8 cellular contexts compared by ENCODE assay signal in genomic region chr13:114110830-114111189, GRCh38. TPM values are rescaled to one million over a fixed set of nuclear protein-coding genes. Genes with fewer than 3 reads are reported as not detected.
DNase-seq lines count a peak whose midpoint lies in the region; ATAC-seq, FAIRE-seq and TF ChIP-seq lines count a peak whose summit lies in the region.
"Not testable (repeated sequence)": the region's sequence is repeated elsewhere in the genome, so short reads cannot be mapped to it uniquely, and the experiment has no call there.

No MANE protein-coding gene starts in this region.

- H3K4me1 ChIP-seq in GM23338 (ENCODE audit: insufficient read depth); urinary bladder (ENCODE audit: insufficient read depth): not testable (repeated sequence)
- peaks cover 33% of the 10 kb centered on the region for H3K4me1 ChIP-seq in OCI-LY7 (ENCODE audit: insufficient read depth, low read length, poor library complexity, severe bottlenecking)
- peaks cover 42% of the 10 kb centered on the region for H3K4me1 ChIP-seq in endothelial cell of umbilical vein (ENCODE audit: control insufficient read depth, extremely low read depth, insufficient read depth, low read length)
- H3K4me1 ChIP-seq in skeletal muscle tissue (ENCODE audit: control insufficient read depth in 3 of 3, insufficient read depth in 3 of 3, low read length in 3 of 3), result peaks cover 62 to 89% (median 70%) of the 10 kb centered on the region in 3 donors

- ATAC-seq in GM23338; activated CD8-positive, alpha-beta T cell treated with anti-CD3 and anti-CD28 coated beads for 36 hours; activated naive CD8-positive, alpha-beta T cell treated with anti-CD3 and anti-CD28 coated beads, Interleukin-2, amount 50 U/mL, for 24 hours; naive B cell (ENCODE audit: low read depth in 2 of 2): not testable (repeated sequence)

- H3K27ac Mint-ChIP-seq in GM23338, result peak overlapping the region; percentile 89
- H3K27ac Mint-ChIP-seq in activated CD8-positive, alpha-beta T cell treated with anti-CD3 and anti-CD28 coated beads for 36 hours, result peak overlapping the region; percentile 89
- H3K27ac Mint-ChIP-seq in activated naive CD8-positive, alpha-beta T cell treated with anti-CD3 and anti-CD28 coated beads, Interleukin-2, amount 50 U/mL, for 24 hours, result peak overlapping the region; percentile 81
- H3K27ac Mint-ChIP-seq in naive B cell, result peak overlapping the region in 5 of 6 donors; percentile 41 to 96 (median 82)

- H3K4me1 Mint-ChIP-seq in GM23338, result peaks cover 56% of the 10 kb centered on the region
- H3K4me1 Mint-ChIP-seq in activated CD8-positive, alpha-beta T cell treated with anti-CD3 and anti-CD28 coated beads for 36 hours (ENCODE audit: low read depth), result peaks cover 79% of the 10 kb centered on the region
- peaks cover 81% of the 10 kb centered on the region for H3K4me1 Mint-ChIP-seq in activated naive CD8-positive, alpha-beta T cell treated with anti-CD3 and anti-CD28 coated beads, Interleukin-2, amount 50 U/mL, for 24 hours
- H3K4me1 Mint-ChIP-seq in naive B cell, result peaks cover 31 to 59% (median 41%) of the 10 kb centered on the region in 3 donors

- H3K36me3 Mint-ChIP-seq in GM23338 (ENCODE audit: low read depth), result peaks cover 19% of the 10 kb centered on the region; the same call in 2 of the 3 replicates
- peaks cover 26% of the 10 kb centered on the region for H3K36me3 Mint-ChIP-seq in activated CD8-positive, alpha-beta T cell treated with anti-CD3 and anti-CD28 coated beads for 36 hours (ENCODE audit: low read depth)
- not testable (repeated sequence) for H3K36me3 Mint-ChIP-seq in activated naive CD8-positive, alpha-beta T cell treated with anti-CD3 and anti-CD28 coated beads, Interleukin-2, amount 50 U/mL, for 24 hours (ENCODE audit: low read depth); naive B cell

- H3K9me3 ChIP-seq in OCI-LY7 (ENCODE audit: low read length); endothelial cell of umbilical vein (replicated peaks; ENCODE audit: control insufficient read depth, insufficient read depth, low read length); skeletal muscle tissue (ENCODE audit: control insufficient read depth in 3 of 3, low read length in 3 of 3): not testable (repeated sequence)

- H3K27me3 Mint-ChIP-seq in GM23338 (ENCODE audit: insufficient read depth, low read depth, poor library complexity), result peaks cover 13% of the 10 kb centered on the region
- H3K27me3 Mint-ChIP-seq in activated CD8-positive, alpha-beta T cell treated with anti-CD3 and anti-CD28 coated beads for 36 hours; activated naive CD8-positive, alpha-beta T cell treated with anti-CD3 and anti-CD28 coated beads, Interleukin-2, amount 50 U/mL, for 24 hours; naive B cell: not testable (repeated sequence)

- not testable (repeated sequence) for H4K20me1 ChIP-seq in GM23338 (replicated peaks; ENCODE audit: insufficient read depth); OCI-LY7 (ENCODE audit: insufficient read depth, low read length); endothelial cell of umbilical vein (replicated peaks; ENCODE audit: control insufficient read depth, extremely low read depth, insufficient read depth, low read length)

- H3K36me3 ChIP-seq in GM23338 (ENCODE audit: insufficient read depth); OCI-LY7 (ENCODE audit: insufficient read depth, low read length); endothelial cell of umbilical vein (ENCODE audit: control insufficient read depth in 2 of 2, extremely low read depth in 1 of 2, insufficient read depth in 2 of 2, low read length in 2 of 2); skeletal muscle tissue (ENCODE audit: control insufficient read depth in 3 of 3, insufficient read depth in 3 of 3, low read length in 3 of 3); urinary bladder (ENCODE audit: insufficient read depth): not testable (repeated sequence)

- CTCF ChIA-PET in OCI-LY7 (lab: Charles Lee; ENCODE audit: unreplicated experiment), result interaction anchor here (0.6 to 1.0 kb wide), 2 partner anchors 29 to 129 kb away, joined by 3 to 5 read pairs; no protein-coding TSS in a partner anchor
- CTCF ChIA-PET in activated CD8-positive, alpha-beta T cell treated with anti-CD3 and anti-CD28 coated beads for 36 hours (lab: Charles Lee), result interaction anchor here (0.8 to 4.1 kb wide), 8 partner anchors 11 to 116 kb away, joined by 3 to 20 read pairs (median 6); no protein-coding TSS in a partner anchor
- CTCF ChIA-PET in endothelial cell of umbilical vein (lab: Charles Lee), result interaction anchor here (0.7 to 2.5 kb wide), 6 partner anchors 8 to 56 kb away, joined by 3 to 9 read pairs (median 4); no protein-coding TSS in a partner anchor

- not testable (repeated sequence) for H3K9me3 Mint-ChIP-seq in GM23338; activated CD8-positive, alpha-beta T cell treated with anti-CD3 and anti-CD28 coated beads for 36 hours; activated naive CD8-positive, alpha-beta T cell treated with anti-CD3 and anti-CD28 coated beads, Interleukin-2, amount 50 U/mL, for 24 hours; naive B cell

- not testable (repeated sequence) for H2AFZ ChIP-seq in GM23338; endothelial cell of umbilical vein (ENCODE audit: low read depth, low read length)
- H2AFZ ChIP-seq in OCI-LY7 (ENCODE audit: low read length), result peak overlapping the region; percentile 20; the same call in 1 of the 2 replicates

- not testable (repeated sequence) for H3K27me3 ChIP-seq in GM23338 (ENCODE audit: insufficient read depth); endothelial cell of umbilical vein (ENCODE audit: control insufficient read depth in 2 of 2, insufficient read depth in 2 of 2, low read length in 2 of 2); skeletal muscle tissue (ENCODE audit: control insufficient read depth in 3 of 3, insufficient read depth in 3 of 3, low read length in 3 of 3)

- FAIRE-seq in endothelial cell of umbilical vein (lab: Jason Lieb, UNC), result not testable (repeated sequence)

- H3K4me3 Mint-ChIP-seq in GM23338, result not testable (repeated sequence)
- H3K4me3 Mint-ChIP-seq in activated CD8-positive, alpha-beta T cell treated with anti-CD3 and anti-CD28 coated beads for 36 hours, result peak overlapping the region; percentile 71
- H3K4me3 Mint-ChIP-seq in activated naive CD8-positive, alpha-beta T cell treated with anti-CD3 and anti-CD28 coated beads, Interleukin-2, amount 50 U/mL, for 24 hours, result peak overlapping the region; percentile 75
- peak overlapping the region in 6 of 8 donors; percentile 12 to 77 (median 60) for H3K4me3 Mint-ChIP-seq in naive B cell

- dilution Hi-C loops in endothelial cell of umbilical vein (cut with MboI; ENCODE audit: extremely low pct_ligation_motif_present, low sequenced_read_pairs), result loop anchor here (10.0 kb wide), 1 partner anchor 56 kb away; no protein-coding TSS in a partner anchor

- POLR2A ChIA-PET in OCI-LY7 (lab: Charles Lee) (interaction anchor here (0.6 to 1.4 kb wide), 4 partner anchors 18 to 131 kb away, joined by 3 to 5 read pairs (median 3); no protein-coding TSS in a partner anchor), endothelial cell of umbilical vein (lab: Charles Lee) (interaction anchor here (0.7 kb wide), 1 partner anchor 65 kb away, joined by 5 read pairs; no protein-coding TSS in a partner anchor)
- POLR2A ChIA-PET in activated CD8-positive, alpha-beta T cell treated with anti-CD3 and anti-CD28 coated beads for 36 hours (lab: Charles Lee), result interaction anchor here (1.8 to 8.9 kb wide), 4 partner anchors 16 to 125 kb away, joined by 8 to 99 read pairs (median 12); partner anchors contain the start of genes CDC16 and RASA3

- not testable (repeated sequence) for BruUV-seq in OCI-LY7 (replicated peaks; lab: Mats Ljungman, UMichigan); endothelial cell of umbilical vein (replicated peaks; lab: Mats Ljungman, UMichigan)

- WGBS in urinary bladder, result 66% methylated on average over 18 of the region's 18 CpGs

- H3K79me2 ChIP-seq in GM23338 (replicated peaks; ENCODE audit: insufficient read depth) (peaks cover 68% of the 10 kb centered on the region), endothelial cell of umbilical vein (ENCODE audit: control insufficient read depth, insufficient read depth, low read length) (peaks cover 92% of the 10 kb centered on the region)
- not testable (repeated sequence) for H3K79me2 ChIP-seq in OCI-LY7 (ENCODE audit: insufficient read depth, low read depth, low read length)

- intact Hi-C loops in OCI-LY7 (cut with micrococcal nuclease; ENCODE audit: unreplicated experiment), result loop anchor here (1.0 to 2.0 kb wide), 2 partner anchors 44 to 86 kb away; no protein-coding TSS in a partner anchor
- intact Hi-C loops in activated CD8-positive, alpha-beta T cell treated with anti-CD3 and anti-CD28 coated beads for 36 hours (cut with micrococcal nuclease), result loop anchor here (2.0 kb wide), 1 partner anchor 46 kb away; no protein-coding TSS in a partner anchor
- intact Hi-C loops in endothelial cell of umbilical vein (cut with micrococcal nuclease), result loop anchor here (1.0 to 2.0 kb wide), 2 partner anchors 116 to 160 kb away; no protein-coding TSS in a partner anchor

- not testable (repeated sequence) for TF ChIP-seq POLR2A in endothelial cell of umbilical vein (IDR thresholded peaks at IDR 0.05; ENCODE audit: low read depth, low read length)

- not testable (repeated sequence) for DNase-seq in GM23338 (ENCODE audit: low spot score); OCI-LY7 (ENCODE audit: low spot score); activated CD8-positive, alpha-beta T cell treated with anti-CD3 and anti-CD28 coated beads for 36 hours; activated naive CD8-positive, alpha-beta T cell treated with anti-CD3 and anti-CD28 coated beads, Interleukin-2, amount 50 U/mL, for 24 hours; endothelial cell of umbilical vein (ENCODE audit: low read depth, low spot score); naive B cell

- not testable (repeated sequence) for H3K4me3 ChIP-seq in GM23338; endothelial cell of umbilical vein (replicated peaks in 1 of 3; ENCODE audit: insufficient read depth in 1 of 3, low read depth in 1 of 3, low read length in 3 of 3); urinary bladder (ENCODE audit: low read depth, low read length)
- peak overlapping the region; percentile 14 for H3K4me3 ChIP-seq in OCI-LY7 (ENCODE audit: low read depth, low read length, poor library complexity, severe bottlenecking)
- H3K4me3 ChIP-seq in skeletal muscle tissue (ENCODE audit: low read length in 3 of 3), result peak overlapping the region in 2 of 3 donors; percentile 28 to 49

- not testable (repeated sequence) for H3K4me2 ChIP-seq in GM23338; endothelial cell of umbilical vein (ENCODE audit: insufficient read depth, low read length)
- peak overlapping the region; percentile 62 for H3K4me2 ChIP-seq in OCI-LY7 (ENCODE audit: low read length)

- H3K9me2 ChIP-seq in GM23338 (ENCODE audit: insufficient read depth); OCI-LY7 (ENCODE audit: insufficient read depth, low read length): not testable (repeated sequence)

- not testable (repeated sequence) for TF ChIP-seq CTCF in GM23338 (conservative IDR thresholded peaks at IDR 0.05; ENCODE audit: low read depth in 2 of 2); OCI-LY7 (conservative IDR thresholded peaks at IDR 0.05; ENCODE audit: low read length); activated CD8-positive, alpha-beta T cell treated with anti-CD3 and anti-CD28 coated beads for 36 hours (IDR thresholded peaks at IDR 0.05); endothelial cell of umbilical vein (IDR thresholded peaks at IDR 0.05; ENCODE audit: extremely low read depth in 1 of 2, insufficient read depth in 1 of 2, low read depth in 1 of 2, low read length in 2 of 2)

- not testable (repeated sequence) for H3F3A ChIP-seq in GM23338 (replicated peaks; ENCODE audit: low read depth)

- H3K9ac ChIP-seq in endothelial cell of umbilical vein (replicated peaks; ENCODE audit: extremely low read depth, insufficient read depth, low read length), result not testable (repeated sequence)
- peak overlapping the region in 1 of 3 donors; percentile 53 for H3K9ac ChIP-seq in skeletal muscle tissue (ENCODE audit: low read depth in 1 of 3, low read length in 3 of 3)

- H3K9me1 ChIP-seq in endothelial cell of umbilical vein (replicated peaks; ENCODE audit: control insufficient read depth, extremely low read depth, insufficient read depth, low read length), result not testable (repeated sequence)

- H3K27ac ChIP-seq in GM23338 (ENCODE audit: low read depth), result not testable (repeated sequence)
- H3K27ac ChIP-seq in OCI-LY7 (ENCODE audit: low read depth, low read length, poor library complexity, severe bottlenecking) (peak overlapping the region; percentile 55), endothelial cell of umbilical vein (ENCODE audit: insufficient read depth, low read depth, low read length) (peak overlapping the region; percentile 44), skeletal muscle tissue (ENCODE audit: low read depth, low read length) (peak overlapping the region; percentile 24), urinary bladder (ENCODE audit: low read depth) (peak overlapping the region; percentile 63)

RNA-seq across cellular contexts. Expression of gene RASA3, which starts 21.6 kb away (rescaled TPM):
- total RNA-seq in GM23338 (2014; rRNA removed; shearing (Covaris generic)), result 18.7 and 20.7 TPM in 2 replicates
- polyA plus RNA-seq in GM23338 (2016; fragmentation: Nextera tagmentation; extraction: Ambion mirVana) (11.2 and 11.7 TPM in 2 replicates), endothelial cell of umbilical vein (22.5 and 26.5 TPM in 2 replicates), naive B cell (ENCODE audit: low read depth in 6 of 6) (10 to 100 TPM; 17.1 to 41.9 (median 28.8) TPM), urinary bladder (26.3 TPM)
- total RNA-seq in OCI-LY7 (2014; rRNA removed; shearing (Covaris generic)), result 3.6 and 4.4 TPM in 2 replicates
- total RNA-seq in OCI-LY7 (2022) (15.0 and 17.9 TPM in 2 replicates), endothelial cell of umbilical vein (51.2 and 53.8 TPM in 2 replicates), skeletal muscle tissue (14.1 TPM), urinary bladder (17.8 TPM)
- 10 to 100 TPM; 28.9 to 32.3 TPM for total RNA-seq in activated CD8-positive, alpha-beta T cell treated with anti-CD3 and anti-CD28 coated beads for 36 hours
- polyA plus RNA-seq in endothelial cell of umbilical vein (2011; cell fraction: cytosol; rRNA removed), result 35.6 and 36.3 TPM in 2 replicates
- polyA plus RNA-seq in endothelial cell of umbilical vein (2011; cell fraction: nucleus; rRNA removed), result 51.2 and 56.7 TPM in 2 replicates
- 41.1 and 42.8 TPM in 2 replicates for polyA plus RNA-seq in endothelial cell of umbilical vein (2012)
- 34.5 and 39.0 TPM in 2 replicates for polyA minus RNA-seq in endothelial cell of umbilical vein
- polyA minus RNA-seq in endothelial cell of umbilical vein (2011; cell fraction: cytosol; rRNA and poly(A)+ RNA removed), result 5.5 TPM
- 20.8 and 28.6 TPM in 2 replicates for polyA minus RNA-seq in endothelial cell of umbilical vein (2011; cell fraction: nucleus; rRNA and poly(A)+ RNA removed)
